ENCODE assay signal across 8 cellular contexts in the genomic region with DNA sequence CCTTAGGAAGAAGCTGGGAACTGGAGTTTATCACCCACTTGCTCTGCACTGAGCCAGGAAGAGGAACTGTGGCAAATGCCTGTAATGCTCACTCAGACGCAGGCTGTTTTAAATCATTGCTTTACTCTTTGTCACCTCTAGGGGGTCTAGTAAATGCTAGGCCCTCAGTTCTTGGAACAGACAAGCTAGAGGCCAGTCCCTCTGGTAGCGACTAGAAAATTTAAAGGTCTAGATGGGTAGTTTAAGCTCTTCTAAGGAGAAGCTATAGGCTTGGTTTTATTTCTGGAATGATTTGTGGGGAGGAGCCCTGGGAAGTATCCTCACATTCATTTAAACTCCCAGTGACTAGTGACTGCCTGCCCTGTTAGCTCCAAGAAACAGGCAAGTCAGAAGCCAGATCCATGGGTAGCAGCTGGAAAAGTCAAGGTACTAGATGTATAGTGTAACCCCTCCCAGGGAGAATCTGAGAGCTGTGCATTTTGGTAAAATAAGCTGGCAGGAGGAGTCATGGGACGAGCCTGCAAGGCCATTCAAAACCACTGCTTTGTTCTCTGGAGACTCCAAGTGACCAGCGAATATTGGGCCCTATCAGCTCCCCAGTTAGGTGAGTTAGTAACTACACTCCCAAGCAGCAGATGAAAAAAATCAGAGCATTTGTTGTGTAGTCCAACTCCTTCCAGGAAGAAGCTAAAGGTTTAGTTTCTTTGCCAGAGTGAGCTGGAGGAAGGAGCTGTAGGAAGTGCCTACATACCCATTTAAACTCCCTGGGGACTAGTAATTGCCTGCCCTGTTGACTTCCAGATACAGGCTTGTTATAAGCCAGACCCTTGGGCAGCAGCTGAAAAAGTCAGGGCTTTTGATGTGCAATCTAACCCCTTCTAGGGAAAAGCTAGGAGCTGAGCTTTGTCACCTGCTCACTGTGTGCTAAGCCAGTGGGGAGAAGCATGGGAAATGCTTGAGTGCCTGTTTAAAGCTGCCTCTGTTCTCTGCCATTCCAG.
DNase-seq lines count a peak whose midpoint lies in the region; ATAC-seq and TF ChIP-seq lines count a peak whose summit lies in the region.

No MANE protein-coding gene starts in this region.

- intact Hi-C loops in activated CD4-positive, alpha-beta T cell treated with anti-CD3 and anti-CD28 coated beads, Interleukin-2, amount 10 ng/mL, durations not matched to agents 24 days and 14 days (cut with micrococcal nuclease), result no loop called here
- intact Hi-C loops in left ventricle myocardium inferior (cut with micrococcal nuclease), result no loop called here

- DNase-seq in AG20443 (ENCODE audit: low spot score) (peak; percentile 20), RWPE1 (ENCODE audit: low spot score) (peak; percentile 17), progenitor cell of endocrine pancreas (ENCODE audit: low spot score, unreplicated experiment) (no peak), T1000 (lab: John Stamatoyannopoulos, UW) (no peak), left ventricle myocardium inferior (no peak)
- DNase-seq in activated CD4-positive, alpha-beta T cell treated with anti-CD3 and anti-CD28 coated beads, Interleukin-2, amount 10 ng/mL, durations not matched to agents 24 days and 14 days, result no peak

- peaks cover 3% of the 10 kb centered on the region for H3K36me3 Mint-ChIP-seq in progenitor cell of endocrine pancreas (ENCODE audit: insufficient read depth)
- no peaks in the 10 kb centered on the region for H3K36me3 Mint-ChIP-seq in activated CD4-positive, alpha-beta T cell treated with anti-CD3 and anti-CD28 coated beads, Interleukin-2, amount 10 ng/mL, durations not matched to agents 24 days and 14 days (ENCODE audit: low read depth)

- no peaks in the 10 kb centered on the region for H3K27me3 ChIP-seq in left ventricle myocardium inferior (ENCODE audit: low read depth)

- CTCF ChIA-PET in RWPE1 (lab: Yijun Ruan, JAX), result interaction anchor here (0.6 to 1.1 kb wide), 3 partner anchors 11 to 45 kb away, joined by 3 read pairs; no protein-coding TSS in a partner anchor

- TF ChIP-seq CTCF in RWPE1 (conservative IDR thresholded peaks at IDR 0.05; ENCODE audit: low read depth), result peak; percentile 19; the same call in 1 of the 2 replicates
- TF ChIP-seq CTCF in progenitor cell of endocrine pancreas (IDR thresholded peaks at IDR 0.05; ENCODE audit: unreplicated experiment), result peak; percentile 45
- no peak for TF ChIP-seq CTCF in left ventricle myocardium inferior (IDR thresholded peaks at IDR 0.05; ENCODE audit: borderline replicate concordance)

- peaks cover 16% of the 10 kb centered on the region for H3K4me1 ChIP-seq in left ventricle myocardium inferior

- H3K4me3 Mint-ChIP-seq in progenitor cell of endocrine pancreas (ENCODE audit: low read depth), result no peak overlapping the region
- no peak overlapping the region for H3K4me3 Mint-ChIP-seq in activated CD4-positive, alpha-beta T cell treated with anti-CD3 and anti-CD28 coated beads, Interleukin-2, amount 10 ng/mL, durations not matched to agents 24 days and 14 days

- no peak overlapping the region for H3K4me3 ChIP-seq in left ventricle myocardium inferior

- no peak overlapping the region for H3K27ac Mint-ChIP-seq in progenitor cell of endocrine pancreas
- H3K27ac Mint-ChIP-seq in activated CD4-positive, alpha-beta T cell treated with anti-CD3 and anti-CD28 coated beads, Interleukin-2, amount 10 ng/mL, durations not matched to agents 24 days and 14 days, result no peak overlapping the region

- H3K4me1 Mint-ChIP-seq in progenitor cell of endocrine pancreas (ENCODE audit: low read depth), result peaks cover 16% of the 10 kb centered on the region
- H3K4me1 Mint-ChIP-seq in activated CD4-positive, alpha-beta T cell treated with anti-CD3 and anti-CD28 coated beads, Interleukin-2, amount 10 ng/mL, durations not matched to agents 24 days and 14 days, result no peaks in the 10 kb centered on the region

- H3K27me3 Mint-ChIP-seq in progenitor cell of endocrine pancreas, result no peaks in the 10 kb centered on the region
- no peaks in the 10 kb centered on the region for H3K27me3 Mint-ChIP-seq in activated CD4-positive, alpha-beta T cell treated with anti-CD3 and anti-CD28 coated beads, Interleukin-2, amount 10 ng/mL, durations not matched to agents 24 days and 14 days

- ATAC-seq in GM18909 (IDR thresholded peaks at IDR 0.05; ENCODE audit: poor library complexity, unreplicated experiment), result peak; percentile 91
- peak; percentile 81 for ATAC-seq in HG03060 (IDR thresholded peaks at IDR 0.05; ENCODE audit: low read depth, unreplicated experiment)

- no peaks in the 10 kb centered on the region for H3K36me3 ChIP-seq in left ventricle myocardium inferior

- H3K9me3 Mint-ChIP-seq in progenitor cell of endocrine pancreas (ENCODE audit: low read depth), result peaks cover 7% of the 10 kb centered on the region
- H3K9me3 Mint-ChIP-seq in activated CD4-positive, alpha-beta T cell treated with anti-CD3 and anti-CD28 coated beads, Interleukin-2, amount 10 ng/mL, durations not matched to agents 24 days and 14 days, result no peaks in the 10 kb centered on the region

- H3K27ac ChIP-seq in RWPE1 (no peak overlapping the region), left ventricle myocardium inferior (replicated peaks) (no peak overlapping the region)

- H3K9me3 ChIP-seq in left ventricle myocardium inferior (replicated peaks), result peaks cover 33% of the 10 kb centered on the region

- POLR2A ChIA-PET in RWPE1 (lab: Yijun Ruan, JAX; ENCODE audit: low non-redundant PET), result no interaction called here

Comparison
In these comparisons a context has a peak if more than half of its experiments do, and no peak if none do; other contexts are left out.
1. DNase-seq: peak in AG20443 (single experiment) and RWPE1 (single experiment); none in progenitor cell of endocrine pancreas (single experiment), activated CD4-positive, alpha-beta T cell treated with anti-CD3 and anti-CD28 coated beads, Interleukin-2, amount 10 ng/mL, durations not matched to agents 24 days and 14 days (single experiment), T1000 (single experiment) and left ventricle myocardium inferior (single experiment).